1 cellular context compared by ENCODE assay signal in genomic region chr7:108802639-108803038, GRCh38.
TF ChIP-seq lines count a peak whose summit lies in the region.

No MANE protein-coding gene starts in this region.

TF ChIP-seq in K562, 482 proteins besides CTCF, POLR2A, EP300 and RAD21 (continued from another document):
- TF ChIP-seq ZBTB40 (IDR thresholded peaks at IDR 0.05) (no peak), ZBTB40 (CRISPR knock-in tag; IDR thresholded peaks at IDR 0.05) (no peak), ESRRB (CRISPR knock-in tag; IDR thresholded peaks at IDR 0.05; ENCODE audit: borderline replicate concordance) (no peak)
